13 cellular contexts compared by ENCODE assay signal in the genomic region with DNA sequence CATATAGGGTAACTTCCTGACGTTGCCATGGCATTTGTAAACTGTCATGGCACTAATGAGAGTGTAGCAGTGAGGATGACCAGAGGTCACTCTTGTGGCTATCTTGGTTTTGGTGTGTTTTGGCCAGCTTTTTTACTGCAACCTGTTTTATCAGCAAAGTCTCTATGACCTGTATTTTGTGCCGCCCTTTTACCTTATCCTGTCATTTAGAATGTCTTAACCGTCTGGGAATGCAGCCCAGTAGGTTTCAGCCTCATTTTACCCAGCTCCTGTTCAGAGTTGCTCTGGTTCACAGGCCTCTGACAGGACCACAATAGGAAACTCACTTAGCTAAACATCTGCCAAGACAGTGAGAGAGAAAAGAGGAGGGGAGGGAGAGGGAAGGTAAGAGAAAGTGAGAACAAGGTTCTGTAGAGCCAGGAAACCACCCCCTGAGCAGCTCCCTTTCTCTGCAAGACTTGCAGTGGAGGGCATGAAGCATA.
A peak's percentile ranks its signal among the peaks of the same experiment; 100 is the strongest.
DNase-seq lines count a peak whose midpoint lies in the region; ATAC-seq, FAIRE-seq and TF ChIP-seq lines count a peak whose summit lies in the region.
"Had no signal": no experiment of that assay in that cellular context is flagged by ENCODE, and none has a peak within 500 bp of the region (broad histone marks: within the 10 kb centered on the region; RNA-seq: fewer than 3 reads in every experiment).

No MANE protein-coding gene starts in this region.

- in situ Hi-C loops in GM23248 (cut with MboI): loop anchor here (10.0 kb wide), 1 partner anchor 95 kb away; a partner anchor contains a TSS

- H3K4me3 ChIP-seq in HUES48 (ENCODE audit: low read depth, low read length): no peak overlapping the region
- H3K4me3 ChIP-seq in bronchial epithelial cell (ENCODE audit: low read depth, low read length): no peak overlapping the region
- H3K4me3 ChIP-seq in neuronal stem cell (ENCODE audit: low read length in 2 of 2): no peak overlapping the region
- H3K4me3 ChIP-seq in GM23248: no peak overlapping the region
- H3K4me3 ChIP-seq in kidney (ENCODE audit: low read length in 2 of 2): no peak overlapping the region

- H2AFZ ChIP-seq in neuronal stem cell (ENCODE audit: low read length) (peak overlapping the region; percentile 5), GM23248 (no peak overlapping the region)

- no peak for TF ChIP-seq CTCF in bronchial epithelial cell (IDR thresholded peaks at IDR 0.05; ENCODE audit: insufficient read depth, low read length, severe bottlenecking)
- no peak for TF ChIP-seq CTCF in kidney (IDR thresholded peaks at IDR 0.05; ENCODE audit: borderline replicate concordance, extremely low read depth, insufficient read depth)

- peaks cover 5% of the 10 kb centered on the region; the same call in 1 of the 2 replicates for H3K9me3 ChIP-seq in HUES48 (ENCODE audit: control insufficient read depth, insufficient read depth, low read length)
- peaks cover 0 to 3% of the 10 kb centered on the region in 2 donors for H3K9me3 ChIP-seq in neuronal stem cell (replicated peaks in 1 of 2; ENCODE audit: control insufficient read depth in 2 of 2, insufficient read depth in 1 of 2, low read depth in 1 of 2, low read length in 2 of 2)
- no peaks in the 10 kb centered on the region for H3K9me3 ChIP-seq in GM23248 (ENCODE audit: low read depth)
- no peaks in the 10 kb centered on the region for H3K9me3 ChIP-seq in kidney (ENCODE audit: control insufficient read depth in 1 of 2, low read length in 2 of 2)

- intact Hi-C loops in kidney (cut with DNase I): no loop called here

- H4K20me1 ChIP-seq in GM23248 (ENCODE audit: insufficient read depth): no peaks in the 10 kb centered on the region

- H3K79me1 ChIP-seq in neuronal stem cell (ENCODE audit: low read depth, low read length): no peaks in the 10 kb centered on the region

- no peaks in the 10 kb centered on the region for H3K36me3 ChIP-seq in HUES48 (ENCODE audit: control insufficient read depth, insufficient read depth, low read length)
- H3K36me3 ChIP-seq in bronchial epithelial cell (ENCODE audit: control insufficient read depth, insufficient read depth, low read length): no peaks in the 10 kb centered on the region
- H3K36me3 ChIP-seq in neuronal stem cell (replicated peaks in 1 of 2; ENCODE audit: control insufficient read depth in 2 of 2, insufficient read depth in 2 of 2, low read length in 2 of 2): no peaks in the 10 kb centered on the region
- H3K36me3 ChIP-seq in GM23248 (ENCODE audit: low read depth): no peaks in the 10 kb centered on the region
- H3K36me3 ChIP-seq in kidney (ENCODE audit: control insufficient read depth in 1 of 2, insufficient read depth in 2 of 2, low read length in 2 of 2): no peaks in the 10 kb centered on the region

- H3K4me2 ChIP-seq in neuronal stem cell (ENCODE audit: insufficient read depth, low read length, poor library complexity, severe bottlenecking) (no peak overlapping the region), GM23248 (ENCODE audit: unreplicated experiment) (no peak overlapping the region)

- H3K18ac ChIP-seq in neuronal stem cell (ENCODE audit: low read length): no peak overlapping the region

- H3K79me2 ChIP-seq in GM23248 (ENCODE audit: insufficient read depth): no peaks in the 10 kb centered on the region

- no peaks in the 10 kb centered on the region for H3K27me3 ChIP-seq in HUES48 (ENCODE audit: control insufficient read depth, insufficient read depth, low read length)
- H3K27me3 ChIP-seq in bronchial epithelial cell (ENCODE audit: control insufficient read depth, insufficient read depth, low read length): no peaks in the 10 kb centered on the region
- no peaks in the 10 kb centered on the region for H3K27me3 ChIP-seq in neuronal stem cell (ENCODE audit: control insufficient read depth in 3 of 3, insufficient read depth in 3 of 3, low read depth in 1 of 3, low read length in 3 of 3)
- no peaks in the 10 kb centered on the region for H3K27me3 ChIP-seq in GM23248 (replicated peaks; ENCODE audit: insufficient read depth)

- H3K4ac ChIP-seq in neuronal stem cell (ENCODE audit: low read length): no peak overlapping the region

- no peak overlapping the region for H2BK120ac ChIP-seq in neuronal stem cell (ENCODE audit: low read depth, low read length)

- no peak overlapping the region for H2BK5ac ChIP-seq in neuronal stem cell (ENCODE audit: low read length)

- H2AK5ac ChIP-seq in neuronal stem cell (ENCODE audit: low read depth, low read length): no peak overlapping the region

- no peak overlapping the region for H3K14ac ChIP-seq in neuronal stem cell (ENCODE audit: low read length)

- no peaks in the 10 kb centered on the region for H3K9me2 ChIP-seq in GM23248 (ENCODE audit: insufficient read depth)

- H3K4me1 ChIP-seq in HUES48 (ENCODE audit: control insufficient read depth, insufficient read depth, low read length) (peaks cover 7% of the 10 kb centered on the region), neuronal stem cell (ENCODE audit: control insufficient read depth in 2 of 2, insufficient read depth in 1 of 2, low read depth in 1 of 2, low read length in 2 of 2) (peaks cover 3 to 11% of the 10 kb centered on the region in 2 donors), GM23248 (ENCODE audit: insufficient read depth) (peaks cover 8% of the 10 kb centered on the region; the same call in 1 of the 2 replicates), kidney (ENCODE audit: control insufficient read depth in 1 of 2, insufficient read depth in 1 of 2, low read depth in 1 of 2, low read length in 2 of 2) (no peaks in the 10 kb centered on the region)

- peaks cover 9% of the 10 kb centered on the region for H3F3A ChIP-seq in GM23248 (ENCODE audit: insufficient read depth)

- FAIRE-seq in bronchial epithelial cell (lab: Jason Lieb, UNC) (no peak), kidney (lab: Jason Lieb, UNC) (no peak)

- H4K91ac ChIP-seq in neuronal stem cell (ENCODE audit: low read depth, low read length, poor library complexity): no peak overlapping the region

- H3K27ac ChIP-seq in HUES48 (ENCODE audit: low read depth, low read length): peak overlapping the region; percentile 44
- H3K27ac ChIP-seq in neuronal stem cell (replicated peaks; ENCODE audit: low read length): peak overlapping the region; percentile 37
- H3K27ac ChIP-seq in GM23248: no peak overlapping the region
- H3K27ac ChIP-seq in kidney (ENCODE audit: low read depth in 2 of 2, low read length in 2 of 2): no peak overlapping the region

- no CpG with 5 or more reads among the region's 3 CpGs for WGBS in neuronal stem cell (ENCODE audit: extremely low coverage in 2 of 2, insufficient read length in 2 of 2, insufficient replicate concordance in 1 of 2), 2 donors
- 86 to 89% methylated on average over 3 of the region's 3 CpGs for WGBS in GM23248 (ENCODE audit: low coverage in 1 of 2, low lambda C conversion rate in 2 of 2, missing lambda C conversion rate in 2 of 2), 2 experiments

- peak; percentile 84 for ATAC-seq in GM19025 (IDR thresholded peaks at IDR 0.05; ENCODE audit: low read depth, unreplicated experiment)
- no peak for ATAC-seq in HG02884 (IDR thresholded peaks at IDR 0.05; ENCODE audit: unreplicated experiment)
- ATAC-seq: left colon had no signal

- H2BK15ac ChIP-seq in neuronal stem cell (ENCODE audit: low read length): no peak overlapping the region

- H3K9ac ChIP-seq in HUES48 (ENCODE audit: low read depth, low read length) (no peak overlapping the region), neuronal stem cell (ENCODE audit: low read depth, low read length, poor library complexity) (no peak overlapping the region), GM23248 (no peak overlapping the region), kidney (ENCODE audit: low read length in 2 of 2) (no peak overlapping the region)

- H4K8ac ChIP-seq in neuronal stem cell (ENCODE audit: low read depth, low read length): no peak overlapping the region

- no peak overlapping the region for H2BK12ac ChIP-seq in neuronal stem cell (ENCODE audit: low read length)

- H3K23ac ChIP-seq in neuronal stem cell (ENCODE audit: low read depth, low read length, poor library complexity): no peak overlapping the region

- DNase-seq in bronchial epithelial cell (ENCODE audit: low read depth) (peak; percentile 68), neuronal stem cell (ENCODE audit: low spot score) (no peak), GM23248 (no peak), kidney (no peak)
- DNase-seq: activated CD4-positive, alpha-beta memory T cell treated with anti-CD3 and anti-CD28 coated beads, Interleukin-2, amount 10 ng/mL, durations not matched to agents 7 days and 5 days; activated effector memory CD4-positive, alpha-beta T cell treated with anti-CD3 and anti-CD28 coated beads, Interleukin-2, amount 50 U/mL, for 16 hours; effector memory CD4-positive, alpha-beta T cell; left colon; NCI-H524 treated with DMSO at 0.1 percent for 48 hours; substantia nigra had no signal

Comparison
In these comparisons a context has a peak if more than half of its experiments do, and no peak if none do; other contexts are left out.
1. H3K27ac ChIP-seq: peak in HUES48 (single experiment) and neuronal stem cell (single experiment); none in GM23248 (single experiment) and kidney (0 of 2).